ENCODE assay signal across 10 cellular contexts in the genomic region with DNA sequence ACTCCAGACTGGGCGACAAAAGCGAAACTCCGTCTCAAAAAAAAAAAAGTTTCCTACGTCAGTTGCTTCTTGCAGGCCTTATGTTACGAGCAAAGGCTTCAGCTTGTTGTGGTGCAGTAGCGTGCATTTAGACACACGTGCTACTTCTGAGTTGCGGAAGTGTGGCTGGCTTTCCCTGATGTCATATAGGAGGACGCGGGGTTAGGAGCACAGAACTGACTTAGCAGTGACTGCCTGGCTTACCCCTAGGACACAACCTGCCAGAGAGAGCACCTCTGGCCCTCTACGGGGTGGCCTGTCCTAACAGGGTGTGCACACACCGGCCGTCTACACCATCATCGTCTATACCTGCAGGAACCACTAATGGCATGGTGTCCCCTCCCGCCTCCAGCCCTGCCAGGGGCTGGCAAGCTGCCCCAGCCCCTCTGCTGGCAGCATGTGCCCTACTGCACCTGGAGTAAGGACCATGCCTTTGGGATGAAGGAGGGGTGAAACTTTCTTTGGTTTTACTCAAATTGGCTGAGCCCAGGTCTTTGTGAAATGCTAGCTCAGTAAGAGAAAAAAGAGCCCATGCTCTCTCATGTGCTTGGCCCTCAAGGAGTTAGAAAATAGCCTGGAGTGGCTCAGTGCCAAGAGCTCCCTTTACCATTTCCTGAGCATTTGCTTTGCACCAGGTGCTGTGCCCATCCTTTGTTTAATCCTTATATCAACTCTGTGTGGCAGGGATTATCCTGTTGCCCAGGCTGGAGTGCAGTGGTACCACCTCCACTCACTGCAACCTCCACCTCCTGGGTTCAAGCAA. TPM values are rescaled to one million over a fixed set of nuclear protein-coding genes. Genes with fewer than 3 reads are reported as not detected.
DNase-seq lines count a peak whose midpoint lies in the region; ATAC-seq and TF ChIP-seq lines count a peak whose summit lies in the region.
"Had no signal": no experiment of that assay in that cellular context is flagged by ENCODE, and none has a peak within 500 bp of the region (broad histone marks: within the 10 kb centered on the region; RNA-seq: fewer than 3 reads in every experiment).

No MANE protein-coding gene starts in this region.

- H3K4me1 ChIP-seq in left ventricle myocardium inferior = peaks cover 5% of the 10 kb centered on the region
- H3K4me1 ChIP-seq: right lobe of liver had no signal

- peak overlapping the region; percentile 51 to 90 (median 75) for H3K4me3 Mint-ChIP-seq in naive thymus-derived CD8-positive, alpha-beta T cell
- H3K4me3 Mint-ChIP-seq: dendritic cell treated with granulocyte-macrophage colony-stimulating factor and Interleukin-4, amounts not matched to agents 40 ng/mL and 50 ng/mL, for 4 days had no signal

- H3K27me3 ChIP-seq in left ventricle myocardium inferior (ENCODE audit: low read depth) = no peaks in the 10 kb centered on the region
- H3K27me3 ChIP-seq: right lobe of liver had no signal

- peak; percentile 67 to 72 for ATAC-seq in naive thymus-derived CD8-positive, alpha-beta T cell
- no peak for ATAC-seq in HG02763 (IDR thresholded peaks at IDR 0.05; ENCODE audit: unreplicated experiment)
- no peak for ATAC-seq in HG03439 (IDR thresholded peaks at IDR 0.05; ENCODE audit: unreplicated experiment)
- ATAC-seq in GM18517 (IDR thresholded peaks at IDR 0.05; ENCODE audit: unreplicated experiment) = no peak

- no peak overlapping the region for H3K4me3 ChIP-seq in left ventricle myocardium inferior
- H3K4me3 ChIP-seq: right lobe of liver had no signal

- peaks cover 54 to 92% (median 84%) of the 10 kb centered on the region in 4 donors for H3K4me1 Mint-ChIP-seq in naive thymus-derived CD8-positive, alpha-beta T cell

- intact Hi-C loops in left ventricle myocardium inferior (cut with micrococcal nuclease) = no loop called here

- H3K27ac Mint-ChIP-seq in naive thymus-derived CD8-positive, alpha-beta T cell = peak overlapping the region; percentile 87 to 99 (median 96)
- H3K27ac Mint-ChIP-seq: dendritic cell treated with granulocyte-macrophage colony-stimulating factor and Interleukin-4, amounts not matched to agents 40 ng/mL and 50 ng/mL, for 4 days had no signal

- no peaks in the 10 kb centered on the region for H3K9me3 ChIP-seq in left ventricle myocardium inferior (replicated peaks)
- H3K9me3 ChIP-seq: right lobe of liver had no signal

- H3K27ac ChIP-seq in left ventricle myocardium inferior (replicated peaks) = no peak overlapping the region
- H3K27ac ChIP-seq: right lobe of liver had no signal

- peaks cover 0 to 9% (median 4%) of the 10 kb centered on the region in 9 donors for H3K9me3 Mint-ChIP-seq in naive thymus-derived CD8-positive, alpha-beta T cell
- H3K9me3 Mint-ChIP-seq: dendritic cell treated with granulocyte-macrophage colony-stimulating factor and Interleukin-4, amounts not matched to agents 40 ng/mL and 50 ng/mL, for 4 days had no signal

- peaks cover 0 to 5% (median 2%) of the 10 kb centered on the region in 3 donors for H3K36me3 Mint-ChIP-seq in naive thymus-derived CD8-positive, alpha-beta T cell

- POLR2A ChIA-PET in naive thymus-derived CD8-positive, alpha-beta T cell (lab: Charles Lee) = interaction anchor here (0.6 to 6.2 kb wide), 9 partner anchors 9 to 149 kb away, joined by 3 to 86 read pairs (median 4); no protein-coding TSS in a partner anchor

- DNase-seq in DMS79 (lab: John Stamatoyannopoulos, UW) (peak; percentile 55), NCI-H774 (lab: John Stamatoyannopoulos, UW) (peak; percentile 19), left ventricle myocardium inferior (no peak)
- DNase-seq in activated CD8-positive, alpha-beta memory T cell treated with anti-CD3 and anti-CD28 coated beads, Interleukin-2, amount 50 U/mL, for 48 hours = peak; percentile 80
- peak; percentile 39 to 92 (median 75) for DNase-seq in naive thymus-derived CD8-positive, alpha-beta T cell
- DNase-seq: right lobe of liver had no signal

- no peaks in the 10 kb centered on the region for H3K36me3 ChIP-seq in left ventricle myocardium inferior
- H3K36me3 ChIP-seq: right lobe of liver had no signal

- no peaks in the 10 kb centered on the region for H3K27me3 Mint-ChIP-seq in naive thymus-derived CD8-positive, alpha-beta T cell
- H3K27me3 Mint-ChIP-seq: dendritic cell treated with granulocyte-macrophage colony-stimulating factor and Interleukin-4, amounts not matched to agents 40 ng/mL and 50 ng/mL, for 4 days had no signal

- TF ChIP-seq CTCF in left ventricle myocardium inferior (IDR thresholded peaks at IDR 0.05; ENCODE audit: borderline replicate concordance) = no peak

RNA-seq across cellular contexts. Expression of a gene that starts 1.7 kb away (rescaled TPM):
- under 1 TPM; 0.60 to 0.73 TPM for total RNA-seq in naive thymus-derived CD8-positive, alpha-beta T cell
- 1 to 10 TPM in 1 of 3 donors, under 1 TPM in 2; 0.15 to 7.9 (median 0.82) TPM for polyA plus RNA-seq in naive thymus-derived CD8-positive, alpha-beta T cell
- 0.41 TPM for total RNA-seq in left ventricle myocardium inferior

Comparison
In these comparisons a context has a peak if more than half of its experiments do, and no peak if none do; other contexts are left out.
1. ATAC-seq: peak in naive thymus-derived CD8-positive, alpha-beta T cell (2 of 2); none in HG02763 (single experiment), HG03439 (single experiment) and GM18517 (single experiment).